12 cellular contexts compared by ENCODE assay signal in genomic region chr7:77266162-77266807, GRCh38.
DNase-seq lines count a peak whose midpoint lies in the region; ATAC-seq and TF ChIP-seq lines count a peak whose summit lies in the region.
"Had no signal": no experiment of that assay in that cellular context is flagged by ENCODE, and none has a peak within 500 bp of the region (broad histone marks: within the 10 kb centered on the region; RNA-seq: fewer than 3 reads in every experiment).

No MANE protein-coding gene starts in this region.

- TF ChIP-seq CTCF in smooth muscle cell (IDR thresholded peaks at IDR 0.05; ENCODE audit: borderline replicate concordance, insufficient read depth, poor library complexity, severe bottlenecking), result no peak

- H3K79me2 ChIP-seq in smooth muscle cell (ENCODE audit: low read depth), result no peaks in the 10 kb centered on the region

- no peaks in the 10 kb centered on the region for H3K27me3 Mint-ChIP-seq in activated CD4-positive, alpha-beta T cell treated with anti-CD3 and anti-CD28 coated beads, Interleukin-2, amount 10 ng/mL, durations not matched to agents 7 days and 5 days

- H3K27me3 ChIP-seq in smooth muscle cell (ENCODE audit: low read depth), result no peaks in the 10 kb centered on the region

- no peaks in the 10 kb centered on the region for H3F3A ChIP-seq in smooth muscle cell (ENCODE audit: low read depth)

- CTCF ChIA-PET in activated CD4-positive, alpha-beta T cell treated with anti-CD3 and anti-CD28 coated beads, Interleukin-2, amount 10 ng/mL, durations not matched to agents 7 days and 5 days (lab: Charles Lee), result interaction anchor here (0.6 to 1.7 kb wide), 6 partner anchors 9 to 69 kb away, joined by 3 to 5 read pairs (median 4); no protein-coding TSS in a partner anchor

- peak; percentile 36 for DNase-seq in activated CD4-positive, alpha-beta T cell treated with anti-CD3 and anti-CD28 coated beads for 48 hours
- DNase-seq in activated CD4-positive, alpha-beta T cell treated with anti-CD3 and anti-CD28 coated beads, Interleukin-2, amount 10 ng/mL, durations not matched to agents 7 days and 5 days, result no peak
- DNase-seq in kidney glomerular epithelial cell (lab: John Stamatoyannopoulos, UW), result peak; percentile 27
- no peak for DNase-seq in putamen (ENCODE audit: low spot score)
- DNase-seq in smooth muscle cell (lab: John Stamatoyannopoulos, UW; ENCODE audit: unreplicated experiment), result no peak
- no peak for DNase-seq in NCI-H510A (lab: John Stamatoyannopoulos, UW)
- DNase-seq: cerebellar nuclear complex, GF-D8, NCI-H748 treated with DMSO at 0.1 percent for 48 hours had no signal

- no peak overlapping the region for H3K9ac ChIP-seq in smooth muscle cell (ENCODE audit: low read depth)

- no peak overlapping the region for H3K4me2 ChIP-seq in smooth muscle cell
- H3K4me2 ChIP-seq: A549 had no signal

- H2AFZ ChIP-seq in smooth muscle cell (ENCODE audit: low read depth), result no peak overlapping the region

- no peaks in the 10 kb centered on the region for H3K4me1 ChIP-seq in smooth muscle cell (ENCODE audit: low read depth)
- H3K4me1 ChIP-seq: A549 had no signal

- H3K36me3 ChIP-seq in smooth muscle cell (ENCODE audit: low read depth), result no peaks in the 10 kb centered on the region

- POLR2A ChIA-PET in activated CD4-positive, alpha-beta T cell treated with anti-CD3 and anti-CD28 coated beads, Interleukin-2, amount 10 ng/mL, durations not matched to agents 7 days and 5 days (lab: Charles Lee), result interaction anchor here (0.6 kb wide), 1 partner anchor 73 kb away, joined by 4 read pairs; no protein-coding TSS in a partner anchor

- no peak overlapping the region for H3K4me3 ChIP-seq in smooth muscle cell
- H3K4me3 ChIP-seq: A549 had no signal

- 89% methylated on average over 2 of the region's 2 CpGs for WGBS in smooth muscle cell (ENCODE audit: low lambda C conversion rate)

- no peaks in the 10 kb centered on the region for H3K9me3 Mint-ChIP-seq in activated CD4-positive, alpha-beta T cell treated with anti-CD3 and anti-CD28 coated beads, Interleukin-2, amount 10 ng/mL, durations not matched to agents 7 days and 5 days

- H3K4me3 Mint-ChIP-seq in activated CD4-positive, alpha-beta T cell treated with anti-CD3 and anti-CD28 coated beads, Interleukin-2, amount 10 ng/mL, durations not matched to agents 7 days and 5 days, result no peak overlapping the region

- peaks cover 9% of the 10 kb centered on the region for H3K4me1 Mint-ChIP-seq in activated CD4-positive, alpha-beta T cell treated with anti-CD3 and anti-CD28 coated beads, Interleukin-2, amount 10 ng/mL, durations not matched to agents 7 days and 5 days

- no peaks in the 10 kb centered on the region for H3K9me3 ChIP-seq in smooth muscle cell (replicated peaks; ENCODE audit: low read depth)
- H3K9me3 ChIP-seq: A549 had no signal

- H3K36me3 Mint-ChIP-seq in activated CD4-positive, alpha-beta T cell treated with anti-CD3 and anti-CD28 coated beads, Interleukin-2, amount 10 ng/mL, durations not matched to agents 7 days and 5 days (ENCODE audit: low read depth), result no peaks in the 10 kb centered on the region

- ATAC-seq in GM21619 (IDR thresholded peaks at IDR 0.05; ENCODE audit: unreplicated experiment), result peak; percentile 82
- peak; percentile 75 for ATAC-seq in HG03439 (IDR thresholded peaks at IDR 0.05; ENCODE audit: unreplicated experiment)
- ATAC-seq: A549 had no signal

- no peaks in the 10 kb centered on the region for H4K20me1 ChIP-seq in smooth muscle cell (ENCODE audit: low read depth)

- no peak overlapping the region for H3K27ac Mint-ChIP-seq in activated CD4-positive, alpha-beta T cell treated with anti-CD3 and anti-CD28 coated beads, Interleukin-2, amount 10 ng/mL, durations not matched to agents 7 days and 5 days

- H3K27ac ChIP-seq in smooth muscle cell (ENCODE audit: low read depth), result no peak overlapping the region
- H3K27ac ChIP-seq: A549 had no signal

Comparison
In these comparisons a context has a peak if more than half of its experiments do, and no peak if none do; other contexts are left out.
1. DNase-seq: peak in activated CD4-positive, alpha-beta T cell treated with anti-CD3 and anti-CD28 coated beads for 48 hours (single experiment) and kidney glomerular epithelial cell (single experiment); none in activated CD4-positive, alpha-beta T cell treated with anti-CD3 and anti-CD28 coated beads, Interleukin-2, amount 10 ng/mL, durations not matched to agents 7 days and 5 days (single experiment), putamen (single experiment), smooth muscle cell (single experiment) and NCI-H510A (single experiment).